1 cellular context compared by ENCODE assay signal in genomic region chr15:42378011-42378410, GRCh38.
TF ChIP-seq lines count a peak whose summit lies in the region.

No MANE protein-coding gene starts in this region.

TF ChIP-seq in K562, 482 proteins besides CTCF, POLR2A, EP300 and RAD21 (continued from another document):
- TF ChIP-seq MYC (IDR thresholded peaks at IDR 0.05; ENCODE audit: low read depth, low read length) = no peak
- no peak for TF ChIP-seq MYC (CRISPR knock-in tag; IDR thresholded peaks at IDR 0.05; ENCODE audit: borderline replicate concordance, low read depth)
- TF ChIP-seq ZNF398 (CRISPR knock-in tag; IDR thresholded peaks at IDR 0.05) = no peak
- TF ChIP-seq PHB2 (IDR thresholded peaks at IDR 0.05; ENCODE audit: low read depth) = no peak
- TF ChIP-seq ZNF311 (CRISPR knock-in tag; IDR thresholded peaks at IDR 0.05) = no peak
- no peak for TF ChIP-seq MTA1 (IDR thresholded peaks at IDR 0.05; ENCODE audit: borderline replicate concordance)
- TF ChIP-seq ZNF668 (CRISPR knock-in tag; IDR thresholded peaks at IDR 0.05) = no peak
- TF ChIP-seq SOX6 (IDR thresholded peaks at IDR 0.05) = no peak
- no peak for TF ChIP-seq THAP7 (CRISPR knock-in tag; IDR thresholded peaks at IDR 0.05)
TF ChIP-seq in K562: peak in this region for 3.
